Comparison of ENCODE assay signal across 1 cellular context in genomic region chr2:3251974-3252373, GRCh38.
A peak's percentile ranks its signal among the peaks of the same experiment; 100 is the strongest.
TF ChIP-seq lines count a peak whose summit lies in the region.

No MANE protein-coding gene starts in this region.

TF ChIP-seq in HepG2, 621 proteins besides CTCF, POLR2A, EP300 and RAD21 (continued from another document):
- TF ChIP-seq REST (IDR thresholded peaks at IDR 0.05; ENCODE audit: borderline replicate concordance in 1 of 2, low read depth in 1 of 2, low read length in 2 of 2) (peak; percentile 51 to 90), ZBTB38 (CRISPR knock-in tag; IDR thresholded peaks at IDR 0.05) (0 out of 2 replicates have a peak, but pooled peaks have one; percentile 20), HMGA1 (CRISPR knock-in tag; conservative IDR thresholded peaks at IDR 0.05) (no peak), ARID2 (CRISPR knock-in tag; IDR thresholded peaks at IDR 0.05; ENCODE audit: borderline replicate concordance) (no peak)
- TF ChIP-seq, protein P1, sequence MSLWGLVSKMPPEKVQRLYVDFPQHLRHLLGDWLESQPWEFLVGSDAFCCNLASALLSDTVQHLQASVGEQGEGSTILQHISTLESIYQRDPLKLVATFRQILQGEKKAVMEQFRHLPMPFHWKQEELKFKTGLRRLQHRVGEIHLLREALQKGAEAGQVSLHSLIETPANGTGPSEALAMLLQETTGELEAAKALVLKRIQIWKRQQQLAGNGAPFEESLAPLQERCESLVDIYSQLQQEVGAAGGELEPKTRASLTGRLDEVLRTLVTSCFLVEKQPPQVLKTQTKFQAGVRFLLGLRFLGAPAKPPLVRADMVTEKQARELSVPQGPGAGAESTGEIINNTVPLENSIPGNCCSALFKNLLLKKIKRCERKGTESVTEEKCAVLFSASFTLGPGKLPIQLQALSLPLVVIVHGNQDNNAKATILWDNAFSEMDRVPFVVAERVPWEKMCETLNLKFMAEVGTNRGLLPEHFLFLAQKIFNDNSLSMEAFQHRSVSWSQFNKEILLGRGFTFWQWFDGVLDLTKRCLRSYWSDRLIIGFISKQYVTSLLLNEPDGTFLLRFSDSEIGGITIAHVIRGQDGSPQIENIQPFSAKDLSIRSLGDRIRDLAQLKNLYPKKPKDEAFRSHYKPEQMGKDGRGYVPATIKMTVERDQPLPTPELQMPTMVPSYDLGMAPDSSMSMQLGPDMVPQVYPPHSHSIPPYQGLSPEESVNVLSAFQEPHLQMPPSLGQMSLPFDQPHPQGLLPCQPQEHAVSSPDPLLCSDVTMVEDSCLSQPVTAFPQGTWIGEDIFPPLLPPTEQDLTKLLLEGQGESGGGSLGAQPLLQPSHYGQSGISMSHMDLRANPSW (CRISPR knock-in tag; IDR thresholded peaks at IDR 0.05; ENCODE audit: borderline replicate concordance) = no peak
- TF ChIP-seq, protein P2, sequence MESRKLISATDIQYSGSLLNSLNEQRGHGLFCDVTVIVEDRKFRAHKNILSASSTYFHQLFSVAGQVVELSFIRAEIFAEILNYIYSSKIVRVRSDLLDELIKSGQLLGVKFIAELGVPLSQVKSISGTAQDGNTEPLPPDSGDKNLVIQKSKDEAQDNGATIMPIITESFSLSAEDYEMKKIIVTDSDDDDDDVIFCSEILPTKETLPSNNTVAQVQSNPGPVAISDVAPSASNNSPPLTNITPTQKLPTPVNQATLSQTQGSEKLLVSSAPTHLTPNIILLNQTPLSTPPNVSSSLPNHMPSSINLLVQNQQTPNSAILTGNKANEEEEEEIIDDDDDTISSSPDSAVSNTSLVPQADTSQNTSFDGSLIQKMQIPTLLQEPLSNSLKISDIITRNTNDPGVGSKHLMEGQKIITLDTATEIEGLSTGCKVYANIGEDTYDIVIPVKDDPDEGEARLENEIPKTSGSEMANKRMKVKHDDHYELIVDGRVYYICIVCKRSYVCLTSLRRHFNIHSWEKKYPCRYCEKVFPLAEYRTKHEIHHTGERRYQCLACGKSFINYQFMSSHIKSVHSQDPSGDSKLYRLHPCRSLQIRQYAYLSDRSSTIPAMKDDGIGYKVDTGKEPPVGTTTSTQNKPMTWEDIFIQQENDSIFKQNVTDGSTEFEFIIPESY (CRISPR knock-in tag; IDR thresholded peaks at IDR 0.05) = peak; percentile 84
TF ChIP-seq in HepG2: peak in this region for 4.
